ENCODE assay signal across 27 cellular contexts in the genomic region with DNA sequence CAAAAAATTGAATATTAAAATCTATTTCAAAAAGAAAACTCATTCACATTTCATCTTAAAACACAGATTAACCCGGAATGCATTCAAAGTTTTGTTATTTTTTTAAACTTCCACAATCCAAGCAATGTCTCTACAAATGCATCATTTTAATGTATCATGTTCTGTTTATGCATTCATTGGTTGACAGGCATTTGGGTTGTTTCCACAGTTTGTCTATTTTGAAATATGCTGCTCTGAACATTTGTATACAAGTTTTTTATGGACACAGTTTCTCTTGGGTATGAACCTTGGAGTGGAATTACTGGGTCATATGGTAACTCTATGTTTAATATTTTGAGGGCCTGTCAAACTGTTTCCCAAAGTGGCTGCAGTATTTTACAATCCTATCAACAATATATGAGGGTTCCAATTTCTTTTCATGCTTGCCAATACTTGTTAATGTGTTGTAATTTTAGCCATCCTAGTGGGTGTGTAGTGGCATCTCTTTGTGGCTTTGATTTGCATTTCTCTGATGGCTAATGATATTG. TPM values are rescaled to one million over a fixed set of nuclear protein-coding genes. Genes with fewer than 3 reads are reported as not detected.
"Had no signal": no experiment of that assay in that cellular context is flagged by ENCODE, and none has a peak within 500 bp of the region (broad histone marks: within the 10 kb centered on the region; RNA-seq: fewer than 3 reads in every experiment).

No MANE protein-coding gene starts in this region.

- FAIRE-seq: astrocyte had no signal

- ATAC-seq: activated CD4-positive, CD25-positive, alpha-beta regulatory T cell treated with anti-CD3 and anti-CD28 coated beads, Interleukin-2, amount 50 U/mL, for 24 hours; activated CD8-positive, alpha-beta T cell treated with anti-CD3 and anti-CD28 coated beads for 36 hours; activated naive CD8-positive, alpha-beta T cell treated with anti-CD3 and anti-CD28 coated beads, Interleukin-2, amount 50 U/mL, for 24 hours; Panc1 had no signal

- DNase-seq: activated CD4-positive, alpha-beta T cell treated with anti-CD3 and anti-CD28 coated beads for 4 hours; activated CD8-positive, alpha-beta memory T cell treated with anti-CD3 and anti-CD28 coated beads, Interleukin-2, amount 50 U/mL, for 48 hours; activated CD8-positive, alpha-beta T cell treated with anti-CD3 and anti-CD28 coated beads for 36 hours; activated naive CD4-positive, alpha-beta T cell; activated naive CD8-positive, alpha-beta T cell treated with anti-CD3 and anti-CD28 coated beads, Interleukin-2, amount 50 U/mL, for 24 hours; activated T-cell treated with anti-CD3 and anti-CD28 coated beads, Interleukin-2, amount 50 U/mL, for 1 hour; amygdala; Kasumi-1; NCI-H1048; NCI-H146; NCI-H187 treated with DMSO at 0.1 percent for 48 hours; NCI-H2081 treated with DMSO at 0.1 percent for 48 hours; NCI-H2171 treated with DMSO at 0.1 percent for 48 hours; NCI-H226; NCI-H510A treated with DMSO at 0.1 percent for 48 hours; NCI-H69; NK-92 treated with Interleukin-12 subunit alpha and Interleukin-12 subunit beta, amount 100 ng/mL, for 24 hours; OCI-M1; Right ventricle myocardium superior; SJCRH30; SK-N-SH; T-helper 1 cell; WERI-Rb-1 had no signal

RNA-seq across cellular contexts. Expression of a gene that starts 57.4 kb away (rescaled TPM):
- total RNA-seq: activated CD8-positive, alpha-beta T cell treated with anti-CD3 and anti-CD28 coated beads for 36 hours; T-helper 2 cell treated with Interferon-gamma antibody and Interleukin-4, amounts not matched to agents 100 ng/mL and 5 ng/mL, for 36 hours had no signal
